1 cellular context compared by ENCODE assay signal in genomic region chr1:65476327-65476726, GRCh38.
TF ChIP-seq lines count a peak whose summit lies in the region.

No MANE protein-coding gene starts in this region.

TF ChIP-seq in HepG2, 621 proteins besides CTCF, POLR2A, EP300 and RAD21 (continued from another document and continues in another):
- no peak for TF ChIP-seq E2F5 (CRISPR knock-in tag; conservative IDR thresholded peaks at IDR 0.05)
- TF ChIP-seq IRF2 (CRISPR knock-in tag; IDR thresholded peaks at IDR 0.05) = 0 out of 2 replicates have a peak, but pooled peaks have one; percentile 23
- TF ChIP-seq MIER3 (CRISPR knock-in tag; IDR thresholded peaks at IDR 0.05; ENCODE audit: borderline replicate concordance) = no peak
- TF ChIP-seq ZNF275 (CRISPR knock-in tag; IDR thresholded peaks at IDR 0.05; ENCODE audit: borderline replicate concordance) = 0 out of 2 replicates have a peak, but pooled peaks have one; percentile 44
- TF ChIP-seq DNMT3B (CRISPR knock-in tag; conservative IDR thresholded peaks at IDR 0.05) = no peak
- TF ChIP-seq MAX (IDR thresholded peaks at IDR 0.05) = peak; percentile 36; the same call in 1 of the 2 replicates
- TF ChIP-seq CEBPZ (IDR thresholded peaks at IDR 0.05; ENCODE audit: low read length) = no peak
- TF ChIP-seq SOX5 (CRISPR knock-in tag; IDR thresholded peaks at IDR 0.05; ENCODE audit: borderline replicate concordance) = peak; percentile 81
- no peak for TF ChIP-seq ZNF781 (CRISPR knock-in tag; IDR thresholded peaks at IDR 0.05; ENCODE audit: borderline replicate concordance, not compliant biosample characterization)
- TF ChIP-seq GATAD2A (CRISPR knock-in tag; IDR thresholded peaks at IDR 0.05) = peak; percentile 72
- TF ChIP-seq ZBTB7A (CRISPR knock-in tag; IDR thresholded peaks at IDR 0.05) = no peak
- no peak for TF ChIP-seq MBNL3 (CRISPR knock-in tag; conservative IDR thresholded peaks at IDR 0.05)
- no peak for TF ChIP-seq LCORL (IDR thresholded peaks at IDR 0.05)
- TF ChIP-seq LCORL (CRISPR knock-in tag; IDR thresholded peaks at IDR 0.05) = peak; percentile 68
- no peak for TF ChIP-seq TOPORS (CRISPR knock-in tag; IDR thresholded peaks at IDR 0.05)
- TF ChIP-seq HMGXB3 (CRISPR knock-in tag; IDR thresholded peaks at IDR 0.05; ENCODE audit: borderline replicate concordance) = no peak
- TF ChIP-seq SCMH1 (CRISPR knock-in tag; IDR thresholded peaks at IDR 0.05; ENCODE audit: borderline replicate concordance) = no peak
- no peak for TF ChIP-seq NFAT5 (CRISPR knock-in tag; IDR thresholded peaks at IDR 0.05)
- no peak for TF ChIP-seq SNAPC4 (CRISPR knock-in tag; IDR thresholded peaks at IDR 0.05)
- TF ChIP-seq MAFG (CRISPR knock-in tag; IDR thresholded peaks at IDR 0.05) = no peak
- no peak for TF ChIP-seq HMG20B (CRISPR knock-in tag; conservative IDR thresholded peaks at IDR 0.05)
- no peak for TF ChIP-seq ZNF232 (CRISPR knock-in tag; IDR thresholded peaks at IDR 0.05; ENCODE audit: borderline replicate concordance)
- no peak for TF ChIP-seq ZNF354B (CRISPR knock-in tag; IDR thresholded peaks at IDR 0.05)
- no peak for TF ChIP-seq SMARCC2 (IDR thresholded peaks at IDR 0.05)
- no peak for TF ChIP-seq MXD4 (CRISPR knock-in tag; IDR thresholded peaks at IDR 0.05)
- no peak for TF ChIP-seq ZNF672 (CRISPR knock-in tag; IDR thresholded peaks at IDR 0.05)
- no peak for TF ChIP-seq GATAD1 (CRISPR knock-in tag; IDR thresholded peaks at IDR 0.05)
- no peak for TF ChIP-seq ZNF263 (CRISPR knock-in tag; IDR thresholded peaks at IDR 0.05)
- TF ChIP-seq CBX5 (CRISPR knock-in tag; IDR thresholded peaks at IDR 0.05; ENCODE audit: borderline replicate concordance) = no peak
- TF ChIP-seq ELF1 (CRISPR knock-in tag; IDR thresholded peaks at IDR 0.05) = no peak
- no peak for TF ChIP-seq SOX13 (IDR thresholded peaks at IDR 0.05)
- TF ChIP-seq SOX13 (CRISPR knock-in tag; conservative IDR thresholded peaks at IDR 0.05 in 1 of 2, IDR thresholded peaks at IDR 0.05 in 1 of 2) = peak in 1 of 2 experiments; percentile 72; a peak in 2 of 4 replicates
- no peak for TF ChIP-seq HDAC6 (IDR thresholded peaks at IDR 0.05; ENCODE audit: low read depth, low read length)
- no peak for TF ChIP-seq ZNF251 (CRISPR knock-in tag; IDR thresholded peaks at IDR 0.05)
- TF ChIP-seq ZNF503 (CRISPR knock-in tag; IDR thresholded peaks at IDR 0.05) = no peak; the same call in 1 of the 2 replicates
